Comparison of ENCODE assay signal across 25 cellular contexts in genomic region chr6:107695061-107695715, GRCh38.
DNase-seq lines count a peak whose midpoint lies in the region; ATAC-seq, FAIRE-seq and TF ChIP-seq lines count a peak whose summit lies in the region.
"Had no signal": no experiment of that assay in that cellular context is flagged by ENCODE, and none has a peak within 500 bp of the region (broad histone marks: within the 10 kb centered on the region; RNA-seq: fewer than 3 reads in every experiment).

No MANE protein-coding gene starts in this region.

- DNase-seq in MCF 10A (ENCODE audit: unreplicated experiment), result peak; percentile 44
- no peak for DNase-seq in mammary epithelial cell
- DNase-seq in epithelial cell of esophagus (ENCODE audit: low read depth), result peak; percentile 30
- peak; percentile 17 for DNase-seq in fibroblast of the aortic adventitia (ENCODE audit: low read depth)
- no peak for DNase-seq in trophoblast cell
- DNase-seq in heart left ventricle, result no peak
- DNase-seq in DMS 273 (lab: John Stamatoyannopoulos, UW; ENCODE audit: unreplicated experiment), result no peak
- DNase-seq in GM12892 (ENCODE audit: insufficient read length), result no peak
- DNase-seq: ACHN; H7; KBM-7; MG63; NCI-H1105 treated with DMSO at 0.1 percent for 48 hours; NCI-H146; NCI-H1930; NCI-H2107; NCI-H446; NCI-H82; NK-92 treated with Interleukin-12 subunit alpha and Interleukin-12 subunit beta, amount 100 ng/mL, for 24 hours; PC-3 had no signal

- H4K12ac ChIP-seq in trophoblast cell (ENCODE audit: low read depth, low read length), result no peak overlapping the region

- TF ChIP-seq CTCF in MCF 10A (IDR thresholded peaks at IDR 0.05; ENCODE audit: unreplicated experiment), result no peak
- TF ChIP-seq CTCF in mammary epithelial cell (conservative IDR thresholded peaks at IDR 0.05 in 1 of 2, IDR thresholded peaks at IDR 0.05 in 1 of 2; ENCODE audit: extremely low read depth in 1 of 2, insufficient read depth in 1 of 2, low read depth in 1 of 2, low read length in 2 of 2), result no peak
- no peak for TF ChIP-seq CTCF in epithelial cell of esophagus (IDR thresholded peaks at IDR 0.05; ENCODE audit: insufficient read depth, low read depth, low read length, missing control alignments)
- no peak for TF ChIP-seq CTCF in fibroblast of the aortic adventitia (IDR thresholded peaks at IDR 0.05; ENCODE audit: insufficient read depth, low read length)
- TF ChIP-seq CTCF in heart left ventricle (IDR thresholded peaks at IDR 0.05), result no peak

- POLR2A ChIA-PET in MCF 10A (lab: Yijun Ruan, JAX), result interaction anchor here (0.9 to 1.3 kb wide), 2 partner anchors 103 to 118 kb away, joined by 3 read pairs; no protein-coding TSS in a partner anchor

- H3K9me3 ChIP-seq in mammary epithelial cell (replicated peaks; ENCODE audit: insufficient read depth, low read length) (no peaks in the 10 kb centered on the region), trophoblast cell (ENCODE audit: insufficient read depth, low read depth, low read length) (peaks cover 2% of the 10 kb centered on the region), heart left ventricle (peaks cover 0 to 4% (median 0%) of the 10 kb centered on the region in 12 donors)
- H3K9me3 ChIP-seq: MG63, SJSA1 had no signal

- H2AFZ ChIP-seq in mammary epithelial cell (ENCODE audit: low read depth, low read length) (no peak overlapping the region), trophoblast cell (ENCODE audit: insufficient read depth, low read length, poor library complexity) (no peak overlapping the region)

- no peak overlapping the region for H3K9ac ChIP-seq in mammary epithelial cell (ENCODE audit: insufficient read depth, low read length)
- no peak overlapping the region for H3K9ac ChIP-seq in trophoblast cell (ENCODE audit: low read length)

- no peaks in the 10 kb centered on the region for H3K79me1 ChIP-seq in trophoblast cell (ENCODE audit: low read length)

- H3K18ac ChIP-seq in trophoblast cell (ENCODE audit: low read length), result no peak overlapping the region

- no peaks in the 10 kb centered on the region for H3K36me3 Mint-ChIP-seq in MCF 10A (ENCODE audit: insufficient read depth, unreplicated experiment)

- no peaks in the 10 kb centered on the region for H3K27me3 Mint-ChIP-seq in MCF 10A (ENCODE audit: insufficient read depth, unreplicated experiment)

- H3K27ac ChIP-seq in mammary epithelial cell (ENCODE audit: insufficient read depth, low read depth, low read length) (no peak overlapping the region), trophoblast cell (ENCODE audit: low read depth, low read length) (no peak overlapping the region), heart left ventricle (no peak overlapping the region)
- H3K27ac ChIP-seq: 22Rv1, SJSA1 had no signal

- no peak overlapping the region for H3K23ac ChIP-seq in trophoblast cell (ENCODE audit: low read length)

- no peak overlapping the region for H4K91ac ChIP-seq in trophoblast cell (ENCODE audit: low read depth, low read length)

- no peak overlapping the region for H3K14ac ChIP-seq in trophoblast cell (ENCODE audit: low read length)

- H3K4ac ChIP-seq in trophoblast cell (ENCODE audit: low read depth, low read length), result no peak overlapping the region

- dilution Hi-C loops in mammary epithelial cell (cut with HindIII; ENCODE audit: low sequenced_read_pairs), result no loop called here

- in situ Hi-C loops in mammary epithelial cell (cut with MboI; ENCODE audit: low sequenced_read_pairs in 2 of 2), result no loop called here

- no peak overlapping the region for H3K4me3 Mint-ChIP-seq in MCF 10A (ENCODE audit: unreplicated experiment)

- H3K36me3 ChIP-seq in mammary epithelial cell (ENCODE audit: insufficient read depth, low read length) (no peaks in the 10 kb centered on the region), trophoblast cell (ENCODE audit: control insufficient read depth in 1 of 2, insufficient read depth in 2 of 2, low read length in 2 of 2) (no peaks in the 10 kb centered on the region), heart left ventricle (no peaks in the 10 kb centered on the region)
- H3K36me3 ChIP-seq: MG63, SJSA1 had no signal

- H4K20me1 ChIP-seq in mammary epithelial cell (ENCODE audit: insufficient read depth, low read length), result no peaks in the 10 kb centered on the region

- H2BK120ac ChIP-seq in trophoblast cell (ENCODE audit: insufficient read depth, low read length, poor library complexity), result no peak overlapping the region

- TF ChIP-seq POLR2A in heart left ventricle (IDR thresholded peaks at IDR 0.05), result no peak
- no peak for TF ChIP-seq POLR2A in GM12892 (IDR thresholded peaks at IDR 0.05; ENCODE audit: low read depth, low read length)

- no peak overlapping the region for H4K8ac ChIP-seq in trophoblast cell (ENCODE audit: low read depth, low read length)

- H3K79me2 ChIP-seq in mammary epithelial cell (ENCODE audit: insufficient read depth, low read length), result no peaks in the 10 kb centered on the region
- no peaks in the 10 kb centered on the region for H3K79me2 ChIP-seq in trophoblast cell (ENCODE audit: control insufficient read depth, insufficient read depth, low read length, poor library complexity)

- intact Hi-C loops in MCF 10A (cut with micrococcal nuclease) (no loop called here), mammary epithelial cell (cut with micrococcal nuclease) (no loop called here), heart left ventricle (cut with DNase I) (no loop called here)

- no CpG with 5 or more reads among the region's 2 CpGs for WGBS in mammary epithelial cell (ENCODE audit: low coverage, missing lambda C conversion rate)
- no CpG with 5 or more reads among the region's 2 CpGs for WGBS in trophoblast cell (ENCODE audit: extremely low coverage, insufficient coverage, insufficient read length)
- 96 to 100% (median 98%) methylated on average over 2 of the region's 2 CpGs for WGBS in heart left ventricle, 4 donors

- H3K4me1 ChIP-seq in mammary epithelial cell (ENCODE audit: insufficient read depth, low read length) (peaks cover 14% of the 10 kb centered on the region), trophoblast cell (ENCODE audit: control insufficient read depth in 1 of 2, insufficient read depth in 2 of 2, low read length in 2 of 2) (peaks cover 0 to 3% of the 10 kb centered on the region in 2 experiments), heart left ventricle (peaks cover 0 to 26% (median 8%) of the 10 kb centered on the region in 12 donors)

- H3K27me3 ChIP-seq in mammary epithelial cell (ENCODE audit: insufficient read depth, low read length) (no peaks in the 10 kb centered on the region), trophoblast cell (ENCODE audit: insufficient read depth, low read length) (no peaks in the 10 kb centered on the region), heart left ventricle (no peaks in the 10 kb centered on the region)
- H3K27me3 ChIP-seq: MG63, SJSA1 had no signal

- H3K9me3 Mint-ChIP-seq in MCF 10A (ENCODE audit: unreplicated experiment), result no peaks in the 10 kb centered on the region

- H3K4me3 ChIP-seq in mammary epithelial cell (replicated peaks in 1 of 3; ENCODE audit: insufficient read depth in 1 of 3, low read depth in 2 of 3, low read length in 3 of 3) (no peak overlapping the region), epithelial cell of esophagus (ENCODE audit: low read length) (no peak overlapping the region), fibroblast of the aortic adventitia (ENCODE audit: low read depth, low read length) (no peak overlapping the region), trophoblast cell (ENCODE audit: low read depth, low read length) (no peak overlapping the region), heart left ventricle (no peak overlapping the region)
- H3K4me3 ChIP-seq: MG63, SJSA1 had no signal

- no peak for ATAC-seq in heart left ventricle
- ATAC-seq: PC-3, Right ventricle myocardium inferior had no signal

- no peak overlapping the region for H2AK5ac ChIP-seq in trophoblast cell (ENCODE audit: low read length)

- CTCF ChIA-PET in MCF 10A (lab: Yijun Ruan, JAX), result interaction anchor here (0.6 to 2.2 kb wide), 10 partner anchors 8 to 1438 kb away, joined by 3 to 12 read pairs (median 4); no protein-coding TSS in a partner anchor
- CTCF ChIA-PET in mammary epithelial cell (lab: Charles Lee; ENCODE audit: low non-redundant PET), result no interaction called here

- H2BK5ac ChIP-seq in trophoblast cell (ENCODE audit: low read depth, low read length, poor library complexity), result no peak overlapping the region

- H3K27ac Mint-ChIP-seq in MCF 10A (ENCODE audit: low read depth, unreplicated experiment), result peak overlapping the region; percentile 49

- H2BK12ac ChIP-seq in trophoblast cell (ENCODE audit: low read length), result no peak overlapping the region

- peaks cover 10% of the 10 kb centered on the region for H3K4me1 Mint-ChIP-seq in MCF 10A (ENCODE audit: insufficient read depth, unreplicated experiment)

- FAIRE-seq in GM12892 (lab: Jason Lieb, UNC), result no peak
- FAIRE-seq: GM18507, HTR-8/SVneo had no signal

- H3K4me2 ChIP-seq in mammary epithelial cell (ENCODE audit: insufficient read depth, low read depth, low read length), result no peak overlapping the region
- no peak overlapping the region for H3K4me2 ChIP-seq in trophoblast cell (ENCODE audit: low read length)

- BruUV-seq in MCF 10A (replicated peaks; lab: Mats Ljungman, UMichigan), result no TSS peak
- BruUV-seq in mammary epithelial cell (replicated peaks; lab: Mats Ljungman, UMichigan), result no TSS peak

Comparison
In these comparisons a context has a peak if more than half of its experiments do, and no peak if none do; other contexts are left out.
1. DNase-seq: peak in MCF 10A (single experiment), epithelial cell of esophagus (single experiment) and fibroblast of the aortic adventitia (single experiment); none in mammary epithelial cell (single experiment), trophoblast cell (0 of 2), heart left ventricle (0 of 5), DMS 273 (single experiment) and GM12892 (single experiment).